Comparison of ENCODE assay signal across 19 cellular contexts in genomic region chr16:67669499-67670101, GRCh38. TPM values are rescaled to one million over a fixed set of nuclear protein-coding genes. Genes with fewer than 3 reads are reported as not detected.
DNase-seq lines count a peak whose midpoint lies in the region; ATAC-seq and TF ChIP-seq lines count a peak whose summit lies in the region.
"Had no signal": no experiment of that assay in that cellular context is flagged by ENCODE, and none has a peak within 500 bp of the region (broad histone marks: within the 10 kb centered on the region; RNA-seq: fewer than 3 reads in every experiment).

No MANE protein-coding gene starts in this region.

- H3K4me3 Mint-ChIP-seq in activated T-helper 2 cell treated with anti-CD3 and anti-CD28 coated beads, Interferon-gamma antibody, Interleukin-2, Interleukin-4, amounts not matched to agents 10 μg/mL and 5 μg/mL and 100 μg/mL, durations not matched to agents 14 hours and 24 hours and 36 hours (ENCODE audit: low read depth): peak overlapping the region; percentile 30
- peak overlapping the region in 2 of 3 experiments; percentile 24 to 27 for H3K4me3 Mint-ChIP-seq in nephron

- no peaks in the 10 kb centered on the region for H3K9me3 Mint-ChIP-seq in activated T-helper 2 cell treated with anti-CD3 and anti-CD28 coated beads, Interferon-gamma antibody, Interleukin-2, Interleukin-4, amounts not matched to agents 10 μg/mL and 5 μg/mL and 100 μg/mL, durations not matched to agents 14 hours and 24 hours and 36 hours
- H3K9me3 Mint-ChIP-seq in nephron: no peaks in the 10 kb centered on the region

- H3K9me3 ChIP-seq in heart right ventricle: no peaks in the 10 kb centered on the region

- 90% methylated on average over 10 of the region's 10 CpGs for WGBS in heart right ventricle, 2 donors

- no peak overlapping the region for H3K4me3 ChIP-seq in heart right ventricle
- H3K4me3 ChIP-seq: GM12878, GM23248, PC-9 had no signal

- peaks cover 21 to 62% (median 48%) of the 10 kb centered on the region in 9 donors for H3K4me1 ChIP-seq in heart right ventricle

- H3K27ac ChIP-seq in heart right ventricle: no peak overlapping the region
- H3K27ac ChIP-seq: GM23248, PC-9 had no signal

- H3K4me1 Mint-ChIP-seq in activated T-helper 2 cell treated with anti-CD3 and anti-CD28 coated beads, Interferon-gamma antibody, Interleukin-2, Interleukin-4, amounts not matched to agents 10 μg/mL and 5 μg/mL and 100 μg/mL, durations not matched to agents 14 hours and 24 hours and 36 hours (ENCODE audit: low read depth): peaks cover 13% of the 10 kb centered on the region
- H3K4me1 Mint-ChIP-seq in nephron: peaks cover 13% of the 10 kb centered on the region

- no peak for ATAC-seq in left ventricle myocardium superior
- no peak for ATAC-seq in heart right ventricle
- ATAC-seq: GM12878 had no signal

- no peaks in the 10 kb centered on the region for H3K36me3 Mint-ChIP-seq in activated T-helper 2 cell treated with anti-CD3 and anti-CD28 coated beads, Interferon-gamma antibody, Interleukin-2, Interleukin-4, amounts not matched to agents 10 μg/mL and 5 μg/mL and 100 μg/mL, durations not matched to agents 14 hours and 24 hours and 36 hours (ENCODE audit: low read depth)
- H3K36me3 Mint-ChIP-seq in nephron (ENCODE audit: low read depth): peaks cover 2% of the 10 kb centered on the region

- no peak overlapping the region for H3K27ac Mint-ChIP-seq in activated T-helper 2 cell treated with anti-CD3 and anti-CD28 coated beads, Interferon-gamma antibody, Interleukin-2, Interleukin-4, amounts not matched to agents 10 μg/mL and 5 μg/mL and 100 μg/mL, durations not matched to agents 14 hours and 24 hours and 36 hours
- H3K27ac Mint-ChIP-seq in nephron: no peak overlapping the region

- intact Hi-C loops in left ventricle myocardium superior (cut with micrococcal nuclease): loop anchor here (5.0 kb wide), 1 partner anchor 107 kb away; the partner anchor contains the start of gene CTCF
- intact Hi-C loops in heart right ventricle (cut with DNase I): loop anchor here (2.0 to 10.0 kb wide), 20 partner anchors 48 to 395 kb away; partner anchors contain the start of genes RANBP10 (in 7 of the 10), TSNAXIP1 (in 7 of the 10), CTCF (in 2 of the 10) and CENPT (in 1 of the 10)
- intact Hi-C loops in activated T-helper 2 cell treated with anti-CD3 and anti-CD28 coated beads, Interferon-gamma antibody, Interleukin-2, Interleukin-4, amounts not matched to agents 10 μg/mL and 5 μg/mL and 100 μg/mL, durations not matched to agents 14 hours and 24 hours and 36 hours (cut with micrococcal nuclease): no loop called here

- H3K36me3 ChIP-seq in heart right ventricle: peaks cover 0 to 5% (median 0%) of the 10 kb centered on the region in 9 donors

- no peak for TF ChIP-seq CTCF in heart right ventricle (IDR thresholded peaks at IDR 0.05)
- no peak for TF ChIP-seq CTCF in nephron (IDR thresholded peaks at IDR 0.05; ENCODE audit: unreplicated experiment in 3 of 3)

- no peaks in the 10 kb centered on the region for H3K27me3 ChIP-seq in heart right ventricle

- no peaks in the 10 kb centered on the region for H3K27me3 Mint-ChIP-seq in activated T-helper 2 cell treated with anti-CD3 and anti-CD28 coated beads, Interferon-gamma antibody, Interleukin-2, Interleukin-4, amounts not matched to agents 10 μg/mL and 5 μg/mL and 100 μg/mL, durations not matched to agents 14 hours and 24 hours and 36 hours (ENCODE audit: low read depth)
- no peaks in the 10 kb centered on the region for H3K27me3 Mint-ChIP-seq in nephron (ENCODE audit: low read depth)

- DNase-seq in left ventricle myocardium superior: peak; percentile 8
- DNase-seq in heart right ventricle: no peak
- no peak for DNase-seq in activated T-helper 2 cell treated with anti-CD3 and anti-CD28 coated beads, Interferon-gamma antibody, Interleukin-2, Interleukin-4, amounts not matched to agents 10 μg/mL and 5 μg/mL and 100 μg/mL, durations not matched to agents 14 hours and 24 hours and 36 hours (ENCODE audit: low spot score)
- no peak for DNase-seq in ecto neural progenitor cell (ENCODE audit: low spot score)
- no peak for DNase-seq in NCI-H2081 (lab: John Stamatoyannopoulos, UW)
- no peak for DNase-seq in activated effector memory CD4-positive, alpha-beta T cell treated with anti-CD3 and anti-CD28 coated beads, Interleukin-2, amount 50 U/mL, for 16 hours
- no peak for DNase-seq in NOMO-1 treated with DMSO at 0.1 percent for 48 hours (lab: John Stamatoyannopoulos, UW; ENCODE audit: unreplicated experiment)
- DNase-seq: C1 segment of cervical spinal cord, DMS 273 treated with DMSO at 0.1 percent for 48 hours, GDM1, GM23248, HCEC 1CT, IMR-90, NCI-H187 treated with DMSO at 0.1 percent for 48 hours, NCI-H526 treated with DMSO at 0.1 percent for 48 hours, PC-9 had no signal

RNA-seq across cellular contexts. Expression of gene C16orf86, which starts 3.0 kb away (rescaled TPM):
- 2.2 TPM for total RNA-seq in left ventricle myocardium superior
- total RNA-seq in heart right ventricle: 1 to 10 TPM; 2.8 to 5.6 (median 4.3) TPM
- polyA plus RNA-seq in heart right ventricle: 1 to 10 TPM; 2.6 to 3.7 TPM
- total RNA-seq in activated T-helper 2 cell treated with anti-CD3 and anti-CD28 coated beads, Interferon-gamma antibody, Interleukin-2, Interleukin-4, amounts not matched to agents 10 μg/mL and 5 μg/mL and 100 μg/mL, durations not matched to agents 14 hours and 24 hours and 36 hours: 1.4 and 1.8 TPM in 2 replicates
- total RNA-seq: A172 had no signal

RNA-seq across cellular contexts. Expression of gene ENKD1, which starts 3.0 kb away (rescaled TPM):
- total RNA-seq in left ventricle myocardium superior (9.8 TPM), heart right ventricle (10 to 100 TPM in 1 of 10 donors, 1 to 10 TPM in 9; 3.6 to 12.7 (median 8.4) TPM)
- 10 to 100 TPM; 24.5 to 30.9 TPM for polyA plus RNA-seq in heart right ventricle
- total RNA-seq in activated T-helper 2 cell treated with anti-CD3 and anti-CD28 coated beads, Interferon-gamma antibody, Interleukin-2, Interleukin-4, amounts not matched to agents 10 μg/mL and 5 μg/mL and 100 μg/mL, durations not matched to agents 14 hours and 24 hours and 36 hours: 8.1 and 9.2 TPM in 2 replicates
- total RNA-seq: A172 had no signal

RNA-seq across cellular contexts. Expression of gene PARD6A, which starts 8.8 kb away (rescaled TPM):
- total RNA-seq in left ventricle myocardium superior (3.7 TPM), heart right ventricle (1 to 10 TPM; 1.7 to 5.9 (median 2.2) TPM)
- polyA plus RNA-seq in heart right ventricle: 1 to 10 TPM; 2.7 to 5.8 TPM
- total RNA-seq in activated T-helper 2 cell treated with anti-CD3 and anti-CD28 coated beads, Interferon-gamma antibody, Interleukin-2, Interleukin-4, amounts not matched to agents 10 μg/mL and 5 μg/mL and 100 μg/mL, durations not matched to agents 14 hours and 24 hours and 36 hours: 10.7 and 11.5 TPM in 2 replicates

RNA-seq across cellular contexts. Expression of gene ACD, which starts 9.5 kb away (rescaled TPM):
- total RNA-seq in left ventricle myocardium superior: 7.8 TPM
- total RNA-seq in heart right ventricle: 10 to 100 TPM in 1 of 10 donors, 1 to 10 TPM in 9; 6.9 to 11.3 (median 8.6) TPM
- polyA plus RNA-seq in heart right ventricle: 10 to 100 TPM in 1 of 2 donors, 1 to 10 TPM in 1; 7.7 to 15.0 TPM
- 48.9 and 57.4 TPM in 2 replicates for total RNA-seq in activated T-helper 2 cell treated with anti-CD3 and anti-CD28 coated beads, Interferon-gamma antibody, Interleukin-2, Interleukin-4, amounts not matched to agents 10 μg/mL and 5 μg/mL and 100 μg/mL, durations not matched to agents 14 hours and 24 hours and 36 hours

RNA-seq across cellular contexts. Expression of gene CARMIL2, which starts 24.7 kb away (rescaled TPM):
- total RNA-seq in left ventricle myocardium superior (0.94 TPM), heart right ventricle (1 to 10 TPM in 3 of 10 donors, under 1 TPM in 6, not detected in 1; 0.27 to 2.7 (median 0.60) TPM)
- polyA plus RNA-seq in heart right ventricle: 1 to 10 TPM in 1 of 2 donors, under 1 TPM in 1; 0.16 to 1.2 TPM
- total RNA-seq in activated T-helper 2 cell treated with anti-CD3 and anti-CD28 coated beads, Interferon-gamma antibody, Interleukin-2, Interleukin-4, amounts not matched to agents 10 μg/mL and 5 μg/mL and 100 μg/mL, durations not matched to agents 14 hours and 24 hours and 36 hours: 197 and 206 TPM in 2 replicates
- total RNA-seq: GM23248 had no signal
